ENCODE assay signal across 12 cellular contexts in genomic region chr10:73248259-73248724, GRCh38. TPM values are rescaled to one million over a fixed set of nuclear protein-coding genes. Genes with fewer than 3 reads are reported as not detected.
A peak's percentile ranks its signal among the peaks of the same experiment; 100 is the strongest.
DNase-seq lines count a peak whose midpoint lies in the region; ATAC-seq and TF ChIP-seq lines count a peak whose summit lies in the region.
"Had no signal": no experiment of that assay in that cellular context is flagged by ENCODE, and none has a peak within 500 bp of the region (broad histone marks: within the 10 kb centered on the region; RNA-seq: fewer than 3 reads in every experiment).

No MANE protein-coding gene starts in this region.

- no peaks in the 10 kb centered on the region for H3K27me3 Mint-ChIP-seq in T-helper 1 cell treated with Interleukin-12 subunit alpha and Interleukin-12 subunit beta and Interleukin-4 antibody, amounts not matched to agents 30 μg/mL and 1 μg/mL, for 36 hours (ENCODE audit: low read depth)
- H3K27me3 Mint-ChIP-seq in brain (peaks cover 9% of the 10 kb centered on the region), progenitor cell of endocrine pancreas (no peaks in the 10 kb centered on the region)

- H4K20me1 ChIP-seq in Loucy (ENCODE audit: insufficient read depth, low read length, poor library complexity, severe bottlenecking): peaks cover 37% of the 10 kb centered on the region

- peaks cover 51% of the 10 kb centered on the region for H3K4me1 ChIP-seq in Loucy (ENCODE audit: insufficient read depth, low read length, poor library complexity, severe bottlenecking)

- peak overlapping the region; percentile 97 for H3K4me3 Mint-ChIP-seq in T-helper 1 cell treated with Interleukin-12 subunit alpha and Interleukin-12 subunit beta and Interleukin-4 antibody, amounts not matched to agents 30 μg/mL and 1 μg/mL, for 36 hours
- peak overlapping the region; percentile 97 to 100 (median 99) for H3K4me3 Mint-ChIP-seq in brain
- H3K4me3 Mint-ChIP-seq in progenitor cell of endocrine pancreas (ENCODE audit: low read depth): peak overlapping the region; percentile 58

- no peak for DNase-seq in T-helper 1 cell
- no peak for DNase-seq in progenitor cell of endocrine pancreas (ENCODE audit: low spot score, unreplicated experiment)
- DNase-seq in lower leg skin (ENCODE audit: low spot score in 2 of 2): no peak
- DNase-seq in Kasumi-1 (lab: John Stamatoyannopoulos, UW): no peak
- DNase-seq: islet precursor cell, NCI-H1694, SHP77 treated with DMSO at 0.1 percent for 48 hours had no signal

- TF ChIP-seq POLR2A in lower leg skin (IDR thresholded peaks at IDR 0.05): no peak

- H3K9me2 ChIP-seq in Loucy (replicated peaks; ENCODE audit: low read depth, low read length): no peaks in the 10 kb centered on the region

- H3K4me2 ChIP-seq in Loucy (ENCODE audit: low read depth, low read length, poor library complexity, severe bottlenecking): peak overlapping the region; percentile 90

- peaks cover 13% of the 10 kb centered on the region; the same call in 1 of the 2 replicates for H3K36me3 ChIP-seq in Loucy (ENCODE audit: insufficient read depth, low read length)

- H3K9me3 ChIP-seq in Loucy (ENCODE audit: insufficient read depth, low read depth, low read length): no peaks in the 10 kb centered on the region
- H3K9me3 ChIP-seq: right atrium auricular region had no signal

- peak overlapping the region; percentile 96 for H3K27ac Mint-ChIP-seq in T-helper 1 cell treated with Interleukin-12 subunit alpha and Interleukin-12 subunit beta and Interleukin-4 antibody, amounts not matched to agents 30 μg/mL and 1 μg/mL, for 36 hours
- H3K27ac Mint-ChIP-seq in brain (peak overlapping the region in 4 of 5 experiments; percentile 69 to 97 (median 82)), progenitor cell of endocrine pancreas (peak overlapping the region; percentile 99)

- no peak for TF ChIP-seq CTCF in Loucy (conservative IDR thresholded peaks at IDR 0.05; ENCODE audit: low read length)
- no peak for TF ChIP-seq CTCF in brain (conservative IDR thresholded peaks at IDR 0.05)
- TF ChIP-seq CTCF in progenitor cell of endocrine pancreas (IDR thresholded peaks at IDR 0.05; ENCODE audit: unreplicated experiment): no peak
- TF ChIP-seq CTCF in lower leg skin (IDR thresholded peaks at IDR 0.05): no peak

- H3K4me3 ChIP-seq in Loucy (ENCODE audit: low read length, poor library complexity, severe bottlenecking) (peak overlapping the region; percentile 96), lower leg skin (ENCODE audit: low read depth, poor library complexity, severe bottlenecking) (no peak overlapping the region)

- no peaks in the 10 kb centered on the region for H3K9me3 Mint-ChIP-seq in T-helper 1 cell treated with Interleukin-12 subunit alpha and Interleukin-12 subunit beta and Interleukin-4 antibody, amounts not matched to agents 30 μg/mL and 1 μg/mL, for 36 hours
- H3K9me3 Mint-ChIP-seq in brain: no peaks in the 10 kb centered on the region
- no peaks in the 10 kb centered on the region for H3K9me3 Mint-ChIP-seq in progenitor cell of endocrine pancreas (ENCODE audit: low read depth)

- H3K9ac ChIP-seq in Loucy (ENCODE audit: low read depth, low read length, poor library complexity, severe bottlenecking): peak overlapping the region; percentile 94

- H3K79me2 ChIP-seq in Loucy (ENCODE audit: insufficient read depth, low read length): peaks cover 90% of the 10 kb centered on the region

- peaks cover 48% of the 10 kb centered on the region for H3K36me3 Mint-ChIP-seq in T-helper 1 cell treated with Interleukin-12 subunit alpha and Interleukin-12 subunit beta and Interleukin-4 antibody, amounts not matched to agents 30 μg/mL and 1 μg/mL, for 36 hours (ENCODE audit: low read depth)
- H3K36me3 Mint-ChIP-seq in brain (peaks cover 52% of the 10 kb centered on the region), progenitor cell of endocrine pancreas (ENCODE audit: insufficient read depth) (peaks cover 19% of the 10 kb centered on the region)

- H2AFZ ChIP-seq in Loucy (ENCODE audit: low read length): no peak overlapping the region

- no peaks in the 10 kb centered on the region for H3K27me3 ChIP-seq in Loucy (ENCODE audit: insufficient read depth, low read length, poor library complexity, severe bottlenecking)
- H3K27me3 ChIP-seq: right atrium auricular region had no signal

- peaks cover 52% of the 10 kb centered on the region for H3K4me1 Mint-ChIP-seq in T-helper 1 cell treated with Interleukin-12 subunit alpha and Interleukin-12 subunit beta and Interleukin-4 antibody, amounts not matched to agents 30 μg/mL and 1 μg/mL, for 36 hours (ENCODE audit: low read depth)
- peaks cover 74% of the 10 kb centered on the region for H3K4me1 Mint-ChIP-seq in brain
- H3K4me1 Mint-ChIP-seq in progenitor cell of endocrine pancreas (ENCODE audit: low read depth): peaks cover 36% of the 10 kb centered on the region

- intact Hi-C loops in lower leg skin (cut with DNase I; ENCODE audit: low total_unique reads): no loop called here

- ATAC-seq in GM18861 (IDR thresholded peaks at IDR 0.05; ENCODE audit: unreplicated experiment): no peak

- 78% methylated on average over 5 of the region's 5 CpGs for WGBS in lower leg skin, 2 donors

- peaks cover 18% of the 10 kb centered on the region; the same call in 1 of the 2 replicates for H3F3A ChIP-seq in Loucy (ENCODE audit: low read depth)

RNA-seq across cellular contexts. Expression of gene DNAJC9, which starts 1.2 kb away (rescaled TPM):
- polyA plus RNA-seq in brain (ENCODE audit: insufficient read depth, low read depth, low replicate concordance): 22.6 TPM
- total RNA-seq in progenitor cell of endocrine pancreas: 46.8 and 47.1 TPM in 2 replicates
- 10 to 100 TPM; 10.5 to 19.9 (median 17.4) TPM for total RNA-seq in lower leg skin

RNA-seq across cellular contexts. Expression of gene MRPS16, which starts 4.2 kb away (rescaled TPM):
- 80.8 TPM for polyA plus RNA-seq in brain (ENCODE audit: insufficient read depth, low read depth, low replicate concordance)
- total RNA-seq in progenitor cell of endocrine pancreas: 84.7 and 86.3 TPM in 2 replicates
- 10 to 100 TPM; 25.3 to 43.3 (median 40.0) TPM for total RNA-seq in lower leg skin
